11 cellular contexts compared by ENCODE assay signal in genomic region chr9:107732781-107733529, GRCh38.
DNase-seq lines count a peak whose midpoint lies in the region; ATAC-seq and TF ChIP-seq lines count a peak whose summit lies in the region.
"Had no signal": no experiment of that assay in that cellular context is flagged by ENCODE, and none has a peak within 500 bp of the region (broad histone marks: within the 10 kb centered on the region; RNA-seq: fewer than 3 reads in every experiment).

No MANE protein-coding gene starts in this region.

- POLR2A ChIA-PET in RWPE1 (lab: Yijun Ruan, JAX; ENCODE audit: low non-redundant PET): no interaction called here

- CTCF ChIA-PET in RWPE1 (lab: Yijun Ruan, JAX): interaction anchor here (0.7 to 1.2 kb wide), 3 partner anchors 41 to 49 kb away, joined by 3 to 5 read pairs (median 4); no protein-coding TSS in a partner anchor

- peak; percentile 65 for DNase-seq in AG08396 (ENCODE audit: low spot score)
- peak; percentile 82 for DNase-seq in RWPE1 (ENCODE audit: low spot score)
- DNase-seq in fibroblast of gingiva (ENCODE audit: low read depth): peak; percentile 95
- no peak for DNase-seq in omental fat pad (ENCODE audit: low spot score)
- DNase-seq in NCI-H2107 (lab: John Stamatoyannopoulos, UW): no peak
- DNase-seq in activated naive CD4-positive, alpha-beta T cell treated with anti-CD3 and anti-CD28 coated beads, Interleukin-2, amount 50 U/mL, for 16 hours: no peak
- no peak for DNase-seq in activated CD4-positive, CD25-positive, alpha-beta regulatory T cell treated with anti-CD3 and anti-CD28 coated beads, Interleukin-2, amount 50 U/mL, for 72 hours
- DNase-seq: activated naive CD4-positive, alpha-beta T cell treated with anti-CD3 and anti-CD28 coated beads for 36 hours; NCI-H526 treated with DMSO at 0.1 percent for 48 hours had no signal

- ATAC-seq in omental fat pad (ENCODE audit: low FRiP score): peak; percentile 67
- no peak for ATAC-seq in HG03025 (IDR thresholded peaks at IDR 0.05; ENCODE audit: low FRiP score, unreplicated experiment)
- ATAC-seq: HCT116 had no signal

- TF ChIP-seq CTCF in RWPE1 (conservative IDR thresholded peaks at IDR 0.05; ENCODE audit: low read depth) (no peak), omental fat pad (IDR thresholded peaks at IDR 0.05) (no peak)

- peak overlapping the region; percentile 97 for H3K27ac ChIP-seq in RWPE1

Comparison
In these comparisons a context has a peak if more than half of its experiments do, and no peak if none do; other contexts are left out.
1. DNase-seq: peak in AG08396 (single experiment), RWPE1 (single experiment) and fibroblast of gingiva (single experiment); none in omental fat pad (single experiment), NCI-H2107 (single experiment), activated naive CD4-positive, alpha-beta T cell treated with anti-CD3 and anti-CD28 coated beads, Interleukin-2, amount 50 U/mL, for 16 hours (single experiment) and activated CD4-positive, CD25-positive, alpha-beta regulatory T cell treated with anti-CD3 and anti-CD28 coated beads, Interleukin-2, amount 50 U/mL, for 72 hours (single experiment).